26 cellular contexts compared by ENCODE assay signal in genomic region chr20:33043731-33044181, GRCh38. TPM values are rescaled to one million over a fixed set of nuclear protein-coding genes. Genes with fewer than 3 reads are reported as not detected.
DNase-seq lines count a peak whose midpoint lies in the region; ATAC-seq lines count a peak whose summit lies in the region.
"Had no signal": no experiment of that assay in that cellular context is flagged by ENCODE, and none has a peak within 500 bp of the region (broad histone marks: within the 10 kb centered on the region; RNA-seq: fewer than 3 reads in every experiment).

No MANE protein-coding gene starts in this region.

- DNase-seq in mesenchymal stem cell (no peak), neuronal stem cell (ENCODE audit: low spot score) (no peak), sciatic nerve (ENCODE audit: low spot score) (no peak), H4 (ENCODE audit: low spot score) (no peak)
- DNase-seq: 8988T; ACHN; BE2C; C1 segment of cervical spinal cord; CD4-positive, alpha-beta memory T cell; CD4-positive, CD25-positive, alpha-beta regulatory T cell; CD8-positive, alpha-beta memory T cell; COR-L47; DMS 273 treated with DMSO at 0.1 percent for 48 hours; DMS153; DMS53; DMS79; DND-41; EL; GDM1 had no signal

- H3K36me3 ChIP-seq in mesenchymal stem cell (ENCODE audit: control insufficient read depth in 1 of 2, insufficient read depth in 2 of 2, low read depth in 1 of 2, low read length in 2 of 2) = no peaks in the 10 kb centered on the region
- H3K36me3 ChIP-seq in neuronal stem cell (replicated peaks in 1 of 2; ENCODE audit: control insufficient read depth in 2 of 2, insufficient read depth in 2 of 2, low read length in 2 of 2) = no peaks in the 10 kb centered on the region
- H3K36me3 ChIP-seq: BE2C, BLaER1 had no signal

- 50% methylated on average over 1 of the region's 1 CpG for WGBS in mesenchymal stem cell
- WGBS in neuronal stem cell (ENCODE audit: extremely low coverage in 2 of 2, insufficient read length in 2 of 2, insufficient replicate concordance in 1 of 2), 2 donors = no CpG with 5 or more reads among the region's 1 CpG

- H3K4me1 ChIP-seq in mesenchymal stem cell (ENCODE audit: control insufficient read depth, insufficient read depth, low read depth, low read length) = no peaks in the 10 kb centered on the region
- H3K4me1 ChIP-seq in neuronal stem cell (ENCODE audit: control insufficient read depth in 2 of 2, insufficient read depth in 1 of 2, low read depth in 1 of 2, low read length in 2 of 2) = no peaks in the 10 kb centered on the region
- H3K4me1 ChIP-seq: BE2C, BLaER1 had no signal

- no peak overlapping the region for H3K27ac ChIP-seq in mesenchymal stem cell (ENCODE audit: low read length, poor library complexity, severe bottlenecking)
- H3K27ac ChIP-seq in neuronal stem cell (replicated peaks; ENCODE audit: low read length) = no peak overlapping the region
- H3K27ac ChIP-seq: BLaER1 had no signal

- H3K23ac ChIP-seq in mesenchymal stem cell (ENCODE audit: low read length in 2 of 2) = no peak overlapping the region
- no peak overlapping the region for H3K23ac ChIP-seq in neuronal stem cell (ENCODE audit: low read depth, low read length, poor library complexity)

- H3K4me2 ChIP-seq in mesenchymal stem cell (ENCODE audit: low read length, poor library complexity, severe bottlenecking) (no peak overlapping the region), neuronal stem cell (ENCODE audit: insufficient read depth, low read length, poor library complexity, severe bottlenecking) (no peak overlapping the region)
- H3K4me2 ChIP-seq: BLaER1 had no signal

- no peaks in the 10 kb centered on the region for H3K79me1 ChIP-seq in mesenchymal stem cell (replicated peaks; ENCODE audit: low read length, poor library complexity, severe bottlenecking)
- H3K79me1 ChIP-seq in neuronal stem cell (ENCODE audit: low read depth, low read length) = no peaks in the 10 kb centered on the region

- no peak overlapping the region for H3K4me3 ChIP-seq in mesenchymal stem cell (ENCODE audit: insufficient read depth in 1 of 2, low read depth in 1 of 2, low read length in 2 of 2)
- H3K4me3 ChIP-seq in neuronal stem cell (ENCODE audit: low read length in 2 of 2) = peak overlapping the region in 1 of 2 donors; percentile 22
- H3K4me3 ChIP-seq: BLaER1, GM12878 had no signal

- no peak overlapping the region for H3K18ac ChIP-seq in mesenchymal stem cell (ENCODE audit: low read depth in 1 of 2, low read length in 2 of 2)
- H3K18ac ChIP-seq in neuronal stem cell (ENCODE audit: low read length) = no peak overlapping the region

- H4K91ac ChIP-seq in mesenchymal stem cell (ENCODE audit: low read length) = peak overlapping the region; percentile 46
- H4K91ac ChIP-seq in neuronal stem cell (ENCODE audit: low read depth, low read length, poor library complexity) = no peak overlapping the region

- H2BK12ac ChIP-seq in mesenchymal stem cell (ENCODE audit: low read length in 2 of 2) (no peak overlapping the region), neuronal stem cell (ENCODE audit: low read length) (no peak overlapping the region)

- no peak overlapping the region for H2AK5ac ChIP-seq in mesenchymal stem cell (ENCODE audit: low read length, severe bottlenecking)
- peak overlapping the region; percentile 27 for H2AK5ac ChIP-seq in neuronal stem cell (ENCODE audit: low read depth, low read length)

- H3K9me3 ChIP-seq in mesenchymal stem cell (ENCODE audit: control insufficient read depth, low read length) = peaks cover 9% of the 10 kb centered on the region
- peaks cover 0 to 5% of the 10 kb centered on the region in 2 donors for H3K9me3 ChIP-seq in neuronal stem cell (replicated peaks in 1 of 2; ENCODE audit: control insufficient read depth in 2 of 2, insufficient read depth in 1 of 2, low read depth in 1 of 2, low read length in 2 of 2)

- no peak overlapping the region for H3K14ac ChIP-seq in mesenchymal stem cell (ENCODE audit: low read length in 2 of 2)
- H3K14ac ChIP-seq in neuronal stem cell (ENCODE audit: low read length) = no peak overlapping the region

- H3K27me3 ChIP-seq in mesenchymal stem cell (ENCODE audit: control insufficient read depth in 1 of 2, insufficient read depth in 1 of 2, low read length in 2 of 2) (peaks cover 0 to 23% of the 10 kb centered on the region in 2 experiments), neuronal stem cell (ENCODE audit: control insufficient read depth in 3 of 3, insufficient read depth in 3 of 3, low read depth in 1 of 3, low read length in 3 of 3) (no peaks in the 10 kb centered on the region)
- H3K27me3 ChIP-seq: BE2C, BLaER1 had no signal

- H3K4ac ChIP-seq in mesenchymal stem cell (ENCODE audit: low read depth in 1 of 2, low read length in 2 of 2) (no peak overlapping the region), neuronal stem cell (ENCODE audit: low read length) (no peak overlapping the region)

- H4K8ac ChIP-seq in mesenchymal stem cell (ENCODE audit: low read length) = no peak overlapping the region
- H4K8ac ChIP-seq in neuronal stem cell (ENCODE audit: low read depth, low read length) = no peak overlapping the region

- ATAC-seq in sciatic nerve = no peak
- ATAC-seq: GM12878 had no signal

- H2BK120ac ChIP-seq in mesenchymal stem cell (ENCODE audit: low read depth, low read length) (no peak overlapping the region), neuronal stem cell (ENCODE audit: low read depth, low read length) (no peak overlapping the region)

- H2BK5ac ChIP-seq in mesenchymal stem cell (ENCODE audit: low read depth, low read length, poor library complexity, severe bottlenecking) (no peak overlapping the region), neuronal stem cell (ENCODE audit: low read length) (no peak overlapping the region)

- no peak overlapping the region for H2BK15ac ChIP-seq in mesenchymal stem cell (ENCODE audit: low read depth, poor library complexity, severe bottlenecking)
- H2BK15ac ChIP-seq in neuronal stem cell (ENCODE audit: low read length) = no peak overlapping the region

- intact Hi-C loops in sciatic nerve (cut with DNase I) = no loop called here

- no peak overlapping the region for H2AFZ ChIP-seq in mesenchymal stem cell (ENCODE audit: low read depth, low read length)
- H2AFZ ChIP-seq in neuronal stem cell (ENCODE audit: low read length) = no peak overlapping the region

- H3K9ac ChIP-seq in mesenchymal stem cell (ENCODE audit: low read length) = no peak overlapping the region
- H3K9ac ChIP-seq in neuronal stem cell (ENCODE audit: low read depth, low read length, poor library complexity) = peak overlapping the region; percentile 5
- H3K9ac ChIP-seq: BLaER1 had no signal

RNA-seq across cellular contexts. Expression of gene BPIFB3, which starts 9.9 kb away (rescaled TPM):
- not detected for polyA plus RNA-seq in mesenchymal stem cell (2013, experiment 1 of 2)
- polyA plus RNA-seq in mesenchymal stem cell (2013, experiment 2 of 2) = not detected
- polyA plus RNA-seq in neuronal stem cell (2013, experiment 1 of 2) = not detected
- polyA plus RNA-seq in neuronal stem cell (2013, experiment 2 of 2) = not detected
- total RNA-seq in sciatic nerve = not detected
- total RNA-seq in H4 (2014; rRNA removed; shearing (Covaris generic)) = not detected in 2 replicates
- total RNA-seq: A673; CD4-positive, alpha-beta memory T cell; CD4-positive, CD25-positive, alpha-beta regulatory T cell; CD8-positive, alpha-beta memory T cell; Daoy; G401; GM12878 had no signal
- polyA plus RNA-seq: AG04450; CD14-positive monocyte; CD4-positive, alpha-beta memory T cell; CD4-positive, CD25-positive, alpha-beta regulatory T cell; CD8-positive, alpha-beta memory T cell; GM12878 had no signal

RNA-seq across cellular contexts. Expression of gene BPIFB6, which starts 12.3 kb away (rescaled TPM):
- not detected for polyA plus RNA-seq in mesenchymal stem cell (2013, experiment 1 of 2)
- not detected for polyA plus RNA-seq in mesenchymal stem cell (2013, experiment 2 of 2)
- polyA plus RNA-seq in neuronal stem cell (2013, experiment 1 of 2) = not detected
- not detected for polyA plus RNA-seq in neuronal stem cell (2013, experiment 2 of 2)
- not detected for total RNA-seq in sciatic nerve
- not detected in 2 replicates for total RNA-seq in H4 (2014; rRNA removed; shearing (Covaris generic))
- total RNA-seq: A673; CD4-positive, alpha-beta memory T cell; CD4-positive, CD25-positive, alpha-beta regulatory T cell; CD8-positive, alpha-beta memory T cell; Daoy; G401; GM12878 had no signal
- polyA plus RNA-seq: AG04450; CD14-positive monocyte; CD4-positive, alpha-beta memory T cell; CD4-positive, CD25-positive, alpha-beta regulatory T cell; CD8-positive, alpha-beta memory T cell; GM12878 had no signal

RNA-seq across cellular contexts. Expression of gene BPIFB4, which starts 35.7 kb away (rescaled TPM):
- polyA plus RNA-seq in mesenchymal stem cell (2013, experiment 1 of 2) = not detected
- polyA plus RNA-seq in mesenchymal stem cell (2013, experiment 2 of 2) = not detected
- polyA plus RNA-seq in neuronal stem cell (2013, experiment 1 of 2) = not detected
- not detected for polyA plus RNA-seq in neuronal stem cell (2013, experiment 2 of 2)
- not detected for total RNA-seq in sciatic nerve
- total RNA-seq in H4 (2014; rRNA removed; shearing (Covaris generic)) = not detected in 2 replicates
- total RNA-seq: A673; CD4-positive, alpha-beta memory T cell; CD4-positive, CD25-positive, alpha-beta regulatory T cell; CD8-positive, alpha-beta memory T cell; Daoy; G401; GM12878 had no signal
- polyA plus RNA-seq: AG04450; CD14-positive monocyte; CD4-positive, alpha-beta memory T cell; CD4-positive, CD25-positive, alpha-beta regulatory T cell; CD8-positive, alpha-beta memory T cell had no signal

RNA-seq across cellular contexts. Expression of gene BPIFB2, which starts 36.3 kb away (rescaled TPM):
- not detected for polyA plus RNA-seq in mesenchymal stem cell (2013, experiment 1 of 2)
- polyA plus RNA-seq in mesenchymal stem cell (2013, experiment 2 of 2) = not detected
- polyA plus RNA-seq in neuronal stem cell (2013, experiment 1 of 2) = not detected
- 0.03 TPM for polyA plus RNA-seq in neuronal stem cell (2013, experiment 2 of 2)
- total RNA-seq in sciatic nerve = not detected
- not detected in 2 replicates for total RNA-seq in H4 (2014; rRNA removed; shearing (Covaris generic))
- total RNA-seq: A673; CD4-positive, alpha-beta memory T cell; CD4-positive, CD25-positive, alpha-beta regulatory T cell; CD8-positive, alpha-beta memory T cell; Daoy; G401; GM12878 had no signal
- polyA plus RNA-seq: AG04450; CD14-positive monocyte; CD4-positive, alpha-beta memory T cell; CD4-positive, CD25-positive, alpha-beta regulatory T cell; CD8-positive, alpha-beta memory T cell; GM12878 had no signal

RNA-seq across cellular contexts. Expression of gene SUN5, which starts 39.5 kb away (rescaled TPM):
- polyA plus RNA-seq in mesenchymal stem cell (2013, experiment 1 of 2) = not detected
- polyA plus RNA-seq in mesenchymal stem cell (2013, experiment 2 of 2) = not detected
- not detected for polyA plus RNA-seq in neuronal stem cell (2013, experiment 1 of 2)
- polyA plus RNA-seq in neuronal stem cell (2013, experiment 2 of 2) = not detected
- total RNA-seq in sciatic nerve = not detected
- not detected in 2 replicates for total RNA-seq in H4 (2014; rRNA removed; shearing (Covaris generic))
- total RNA-seq: A673; CD4-positive, alpha-beta memory T cell; CD4-positive, CD25-positive, alpha-beta regulatory T cell; CD8-positive, alpha-beta memory T cell; Daoy; G401; GM12878 had no signal
- polyA plus RNA-seq: AG04450; CD14-positive monocyte; CD4-positive, alpha-beta memory T cell; CD4-positive, CD25-positive, alpha-beta regulatory T cell; CD8-positive, alpha-beta memory T cell; GM12878 had no signal
